8 cellular contexts compared by ENCODE assay signal in genomic region chr19:16012552-16012951, GRCh38.
"Had no signal": no experiment of that assay in that cellular context is flagged by ENCODE, and none has a peak within 500 bp of the region (broad histone marks: within the 10 kb centered on the region; RNA-seq: fewer than 3 reads in every experiment).

No MANE protein-coding gene starts in this region.

- H3K9me3 ChIP-seq: HAP-1 had no signal

- H3K36me3 ChIP-seq: HAP-1 had no signal

- H3K27ac ChIP-seq: GM23248 had no signal

- ATAC-seq: HCT116 had no signal

- H3K4me3 Mint-ChIP-seq: HFFc6 had no signal

- H3K9me3 Mint-ChIP-seq: HFFc6 had no signal

- H3K4me3 ChIP-seq: GM23248, HAP-1 had no signal

- DNase-seq: GM23248, GOT3, H7, HFFc6, IMR-90 had no signal

- H3K4me1 ChIP-seq: HAP-1 had no signal

- FAIRE-seq: HTR-8/SVneo had no signal

- H3K27ac Mint-ChIP-seq: HFFc6 had no signal
